8 cellular contexts compared by ENCODE assay signal in genomic region chr1:116146447-116147113, GRCh38. TPM values are rescaled to one million over a fixed set of nuclear protein-coding genes. Genes with fewer than 3 reads are reported as not detected.
"Had no signal": no experiment of that assay in that cellular context is flagged by ENCODE, and none has a peak within 500 bp of the region (broad histone marks: within the 10 kb centered on the region; RNA-seq: fewer than 3 reads in every experiment).

No MANE protein-coding gene starts in this region.

RNA-seq across cellular contexts. Expression of gene MAB21L3, which starts 35.4 kb away (rescaled TPM):
- total RNA-seq: activated CD4-positive, alpha-beta T cell treated with anti-CD3 and anti-CD28 coated beads, Interleukin-2, amount 10 ng/mL, durations not matched to agents 7 days and 5 days; activated CD8-positive, alpha-beta T cell treated with anti-CD3 and anti-CD28 coated beads for 36 hours; activated naive CD4-positive, alpha-beta T cell treated with anti-CD3 and anti-CD28 coated beads, Interleukin-2, amount 50 U/mL, for 72 hours; activated naive CD8-positive, alpha-beta T cell treated with anti-CD3 and anti-CD28 coated beads, Interleukin-2, amount 10 ng/mL, durations not matched to agents 7 days and 5 days; activated T-helper 1 cell treated with anti-CD3 and anti-CD28 coated beads, Interleukin-12 subunit alpha, Interleukin-12 subunit beta, Interleukin-2, Interleukin-4 antibody, amounts not matched to agents 30 ng/mL and 10 ng/mL and 1 ng/mL, durations not matched to agents 14 hours and 24 hours and 36 hours; ascending aorta; glomerular endothelial cell; WTC11 had no signal
